14 cellular contexts compared by ENCODE assay signal in genomic region chr18:58580078-58580477, GRCh38. TPM values are rescaled to one million over a fixed set of nuclear protein-coding genes. Genes with fewer than 3 reads are reported as not detected.
A peak's percentile ranks its signal among the peaks of the same experiment; 100 is the strongest.
DNase-seq lines count a peak whose midpoint lies in the region; ATAC-seq and TF ChIP-seq lines count a peak whose summit lies in the region.
"Had no signal": no experiment of that assay in that cellular context is flagged by ENCODE, and none has a peak within 500 bp of the region (broad histone marks: within the 10 kb centered on the region; RNA-seq: fewer than 3 reads in every experiment).

No MANE protein-coding gene starts in this region.

- no peak for TF ChIP-seq EP300 in SK-N-SH (IDR thresholded peaks at IDR 0.05; ENCODE audit: borderline replicate concordance in 1 of 2, low read depth in 1 of 2, low read length in 1 of 2)

- H3K4me3 ChIP-seq in SK-N-SH (ENCODE audit: low read depth in 2 of 2, low read length in 1 of 2) (0 out of 4 replicates have a peak overlapping the region, but pooled peaks of 1 of the 2 experiments have one; percentile 67), iPS-20b (ENCODE audit: low read length) (no peak overlapping the region), skeletal muscle tissue (ENCODE audit: low read length in 3 of 3) (peak overlapping the region; percentile 73 to 85 (median 82))
- H3K4me3 ChIP-seq: left ventricle myocardium inferior had no signal

- H3K27me3 ChIP-seq in SK-N-SH (ENCODE audit: insufficient read depth) (no peaks in the 10 kb centered on the region), iPS-20b (ENCODE audit: insufficient read depth, low read length) (no peaks in the 10 kb centered on the region), skeletal muscle tissue (ENCODE audit: control insufficient read depth in 3 of 3, insufficient read depth in 3 of 3, low read length in 3 of 3) (no peaks in the 10 kb centered on the region)

- POLR2A ChIA-PET in SK-N-SH (lab: Yijun Ruan, JAX): no interaction called here

- TF ChIP-seq CTCF in SK-N-SH (IDR thresholded peaks at IDR 0.05): no peak

- H2AFZ ChIP-seq in SK-N-SH (ENCODE audit: low read depth): no peak overlapping the region

- H3K4me2 ChIP-seq in SK-N-SH: peak overlapping the region; percentile 84

- peaks cover 38% of the 10 kb centered on the region for H3K79me2 ChIP-seq in SK-N-SH (ENCODE audit: insufficient read depth)

- WGBS in SK-N-SH (ENCODE audit: low lambda C conversion rate): 87% methylated on average over 2 of the region's 2 CpGs

- H3K27ac ChIP-seq in SK-N-SH (ENCODE audit: low read depth in 2 of 2, low read length in 1 of 2): peak overlapping the region; percentile 85 to 95; a peak in 3 of 4 replicates
- H3K27ac ChIP-seq in iPS-20b (ENCODE audit: low read length): no peak overlapping the region
- H3K27ac ChIP-seq in skeletal muscle tissue (ENCODE audit: low read depth, low read length): peak overlapping the region; percentile 96
- H3K27ac ChIP-seq: 22Rv1, left ventricle myocardium inferior had no signal

- H3F3A ChIP-seq in SK-N-SH (replicated peaks; ENCODE audit: insufficient read depth): peaks cover 67% of the 10 kb centered on the region

- no peak overlapping the region for H3K4me3 Mint-ChIP-seq in T-helper 17 cell

- DNase-seq in SK-N-SH (no peak), T-helper 17 cell (no peak), DMS 273 (lab: John Stamatoyannopoulos, UW; ENCODE audit: unreplicated experiment) (no peak), SHP77 (lab: John Stamatoyannopoulos, UW) (no peak)
- DNase-seq in stimulated activated CD4-positive, alpha-beta T cell treated with anti-CD3 and anti-CD28 coated beads, Interleukin-4, amount 100 ng/mL, for 1 hour: no peak
- DNase-seq: central memory CD4-positive, alpha-beta T cell; left ventricle myocardium inferior; small intestine had no signal

- H3K9me3 ChIP-seq in SK-N-SH (no peaks in the 10 kb centered on the region), T-helper 17 cell (ENCODE audit: control insufficient read depth, low read length, poor library complexity, severe bottlenecking) (no peaks in the 10 kb centered on the region), iPS-20b (ENCODE audit: insufficient read depth, low read depth, low read length) (no peaks in the 10 kb centered on the region), skeletal muscle tissue (ENCODE audit: control insufficient read depth in 3 of 3, low read length in 3 of 3) (no peaks in the 10 kb centered on the region)
- H3K9me3 ChIP-seq: left ventricle myocardium inferior had no signal

- H3K36me3 ChIP-seq in SK-N-SH (replicated peaks in 1 of 2; ENCODE audit: control insufficient read depth in 1 of 2, insufficient read depth in 2 of 2, low read length in 1 of 2): no peaks in the 10 kb centered on the region
- no peaks in the 10 kb centered on the region for H3K36me3 ChIP-seq in iPS-20b (ENCODE audit: insufficient read depth, low read depth, low read length)
- H3K36me3 ChIP-seq in skeletal muscle tissue (ENCODE audit: control insufficient read depth in 3 of 3, insufficient read depth in 3 of 3, low read length in 3 of 3): peaks cover 0 to 2% (median 0%) of the 10 kb centered on the region in 3 donors
- H3K36me3 ChIP-seq: left ventricle myocardium inferior had no signal

- no peaks in the 10 kb centered on the region for H4K20me1 ChIP-seq in SK-N-SH (ENCODE audit: insufficient read depth)

- H3K9ac ChIP-seq in SK-N-SH (no peak overlapping the region; the same call in 1 of the 2 replicates), iPS-20b (ENCODE audit: low read depth, low read length) (peak overlapping the region; percentile 14; the same call in 1 of the 2 replicates), skeletal muscle tissue (ENCODE audit: low read depth in 1 of 3, low read length in 3 of 3) (peak overlapping the region; percentile 54 to 89 (median 89))

- no peaks in the 10 kb centered on the region for H3K9me2 ChIP-seq in SK-N-SH

- H3K27ac Mint-ChIP-seq in T-helper 17 cell: peak overlapping the region; percentile 29

- peaks cover 3% of the 10 kb centered on the region for H3K36me3 Mint-ChIP-seq in T-helper 17 cell (ENCODE audit: low read depth)

- peaks cover 10% of the 10 kb centered on the region for H3K4me1 Mint-ChIP-seq in T-helper 17 cell

- ATAC-seq in SK-N-SH treated with all-trans-retinoic acid at 6 μM for 48 hours (no peak), T-helper 17 cell (no peak)

- CTCF ChIA-PET in SK-N-SH (lab: Yijun Ruan, JAX): no interaction called here

- TF ChIP-seq RAD21 in SK-N-SH (IDR thresholded peaks at IDR 0.05; ENCODE audit: low read length): no peak

- peaks cover 15% of the 10 kb centered on the region for H3K27me3 Mint-ChIP-seq in T-helper 17 cell

- H3K4me1 ChIP-seq in SK-N-SH (ENCODE audit: control insufficient read depth in 1 of 2, insufficient read depth in 2 of 2, low read depth in 1 of 2, low read length in 1 of 2): peaks cover 31 to 35% of the 10 kb centered on the region in 2 experiments
- peaks cover 28% of the 10 kb centered on the region; the same call in 1 of the 2 replicates for H3K4me1 ChIP-seq in iPS-20b (ENCODE audit: insufficient read depth, low read length)
- H3K4me1 ChIP-seq in skeletal muscle tissue (ENCODE audit: control insufficient read depth in 3 of 3, insufficient read depth in 3 of 3, low read length in 3 of 3): peaks cover 10 to 28% (median 23%) of the 10 kb centered on the region in 3 donors

TF ChIP-seq in SK-N-SH, 30 proteins besides CTCF, POLR2A, EP300 and RAD21 (continues in another document):
- TF ChIP-seq REST (IDR thresholded peaks at IDR 0.05; ENCODE audit: low read depth, low read length) (no peak), FOSL2 (IDR thresholded peaks at IDR 0.05; ENCODE audit: borderline replicate concordance, low read depth) (no peak), EZH2phosphoT487 (IDR thresholded peaks at IDR 0.05; ENCODE audit: borderline replicate concordance, low read depth) (no peak)

TF ChIP-seq in SK-N-SH treated with all-trans-retinoic acid at 6 μM for 48 hours, 23 proteins besides CTCF, POLR2A, EP300 and RAD21:
- TF ChIP-seq SNAI2 (CRISPR knock-in tag; IDR thresholded peaks at IDR 0.05) (no peak), ESRRG (CRISPR knock-in tag; IDR thresholded peaks at IDR 0.05) (no peak)

RNA-seq across cellular contexts. Expression of gene ALPK2, which starts 48.8 kb away (rescaled TPM):
- polyA plus RNA-seq in SK-N-SH (2012; rRNA removed): 8.9 and 17.5 TPM in 2 replicates
- polyA plus RNA-seq in SK-N-SH (2012; cell fraction: cytosol; rRNA removed): 5.1 and 5.2 TPM in 2 replicates
- polyA plus RNA-seq in SK-N-SH (2012; cell fraction: nucleus; rRNA removed): 34.0 and 60.6 TPM in 2 replicates
- total RNA-seq in T-helper 17 cell: 1 to 10 TPM in 1 of 2 donors, under 1 TPM in 1; 0.65 to 2.6 TPM
- 38.1 TPM for total RNA-seq in skeletal muscle tissue
- total RNA-seq: SK-MEL-5 had no signal
- polyA plus RNA-seq: neural cell had no signal

Comparison
In these comparisons a context has a peak if more than half of its experiments do, and no peak if none do; other contexts are left out.
1. RNA of gene ALPK2, which starts 48.8 kb away (total RNA-seq): 38.1 TPM in skeletal muscle tissue (single experiment); 0.65 to 2.6 TPM in T-helper 17 cell; every median in the first group is over 10 times any median in the second.